Comparison of ENCODE assay signal across 8 cellular contexts in genomic region chr17:30730837-30731209, GRCh38.
DNase-seq lines count a peak whose midpoint lies in the region; ATAC-seq and TF ChIP-seq lines count a peak whose summit lies in the region.
"Not testable (repeated sequence)": the region's sequence is repeated elsewhere in the genome, so short reads cannot be mapped to it uniquely, and the experiment has no call there.

No MANE protein-coding gene starts in this region.

- peaks cover 25% of the 10 kb centered on the region for H3K4me1 ChIP-seq in KMS-11 (ENCODE audit: low read depth, poor library complexity, severe bottlenecking)
- not testable (repeated sequence) for H3K4me1 ChIP-seq in adipocyte (ENCODE audit: control insufficient read depth, insufficient read depth, low read length); neuron (ENCODE audit: insufficient read depth, low read length); subcutaneous abdominal adipose tissue (ENCODE audit: control insufficient read depth in 5 of 5, insufficient read depth in 5 of 5, low read length in 5 of 5)

- not testable (repeated sequence) for H3K36me3 ChIP-seq in KMS-11 (ENCODE audit: insufficient read depth); adipocyte (ENCODE audit: control insufficient read depth, insufficient read depth, low read length, severe bottlenecking); kidney epithelial cell (ENCODE audit: control insufficient read depth, insufficient read depth, low read length); neuron (ENCODE audit: insufficient read depth, low read length); subcutaneous abdominal adipose tissue (ENCODE audit: control insufficient read depth in 5 of 5, insufficient read depth in 5 of 5, low read length in 5 of 5)

- peak overlapping the region; percentile 89 for H3K27ac Mint-ChIP-seq in CD4-positive, alpha-beta T cell

- peaks cover 53% of the 10 kb centered on the region for H3K79me2 ChIP-seq in KMS-11 (ENCODE audit: insufficient read depth, low read depth)

- not testable (repeated sequence) for H3K27me3 ChIP-seq in CD4-positive, alpha-beta T cell (ENCODE audit: control insufficient read depth, insufficient read depth, low read length); KMS-11 (ENCODE audit: insufficient read depth, low read depth); adipocyte (replicated peaks; ENCODE audit: control insufficient read depth, insufficient read depth, low read length); kidney epithelial cell (ENCODE audit: control insufficient read depth, insufficient read depth, low read length); neuron (ENCODE audit: insufficient read depth, low read length); subcutaneous abdominal adipose tissue (ENCODE audit: control insufficient read depth in 5 of 5, insufficient read depth in 4 of 5, low read length in 5 of 5)

- intact Hi-C loops in CD4-positive, alpha-beta T cell (cut with DNase I, micrococcal nuclease), result loop anchor here in 1 of 2 experiments (5.0 kb wide), 1 partner anchor 91 kb away; the partner anchor contains the start of gene CRLF3

- peaks cover 18% of the 10 kb centered on the region for H3K36me3 Mint-ChIP-seq in CD4-positive, alpha-beta T cell (ENCODE audit: low read depth)

- not testable (repeated sequence) for H3K27me3 Mint-ChIP-seq in CD4-positive, alpha-beta T cell

- peaks cover 23% of the 10 kb centered on the region for H4K20me1 ChIP-seq in KMS-11 (ENCODE audit: insufficient read depth)

- H3K4me3 ChIP-seq in KMS-11 (IDR thresholded peaks at IDR 0.05; ENCODE audit: insufficient read depth, low read depth, low read length), result not testable (repeated sequence)
- H3K4me3 ChIP-seq in adipocyte (ENCODE audit: low read length) (peak overlapping the region; percentile 83), epithelial cell of esophagus (ENCODE audit: low read length) (peak overlapping the region; percentile 31), kidney epithelial cell (ENCODE audit: low read depth, low read length) (peak overlapping the region; percentile 34), neuron (ENCODE audit: low read length) (peak overlapping the region; percentile 61), subcutaneous abdominal adipose tissue (ENCODE audit: low read depth in 1 of 5, low read length in 5 of 5) (peak overlapping the region; percentile 28 to 75 (median 67))

- H3K27ac ChIP-seq in CD4-positive, alpha-beta T cell (ENCODE audit: low read depth, low read length); subcutaneous abdominal adipose tissue (ENCODE audit: low read depth, low read length): not testable (repeated sequence)
- H3K27ac ChIP-seq in KMS-11 (peak overlapping the region; percentile 82), VCaP (peak overlapping the region; percentile 90)

- H3K4me3 Mint-ChIP-seq in CD4-positive, alpha-beta T cell, result peak overlapping the region; percentile 96

- CTCF ChIA-PET in CD4-positive, alpha-beta T cell (lab: Charles Lee), result interaction anchor here (0.7 kb wide), 1 partner anchor 12 kb away, joined by 4 read pairs; no protein-coding TSS in a partner anchor

- not testable (repeated sequence) for ATAC-seq in CD4-positive, alpha-beta T cell (ENCODE audit: poor library complexity)

- not testable (repeated sequence) for H3K9me3 Mint-ChIP-seq in CD4-positive, alpha-beta T cell

- H3K9me3 ChIP-seq in CD4-positive, alpha-beta T cell (ENCODE audit: control insufficient read depth, low read length); adipocyte (ENCODE audit: control insufficient read depth, low read length); neuron (ENCODE audit: low read length); subcutaneous abdominal adipose tissue (ENCODE audit: control insufficient read depth in 5 of 5, low read length in 5 of 5): not testable (repeated sequence)

- peak overlapping the region; percentile 74 for H2AFZ ChIP-seq in KMS-11 (ENCODE audit: low read depth)
- peak overlapping the region; percentile 67 for H2AFZ ChIP-seq in neuron (ENCODE audit: low read depth, low read length)

- H3K4me2 ChIP-seq in KMS-11, result peak overlapping the region; percentile 71; the same call in 1 of the 2 replicates

- peak overlapping the region; percentile 88; the same call in 1 of the 2 replicates for H3K9ac ChIP-seq in KMS-11
- peak overlapping the region; percentile 79 for H3K9ac ChIP-seq in adipocyte (ENCODE audit: low read length)
- peak overlapping the region in 3 of 5 donors; percentile 51 to 66 (median 66) for H3K9ac ChIP-seq in subcutaneous abdominal adipose tissue (ENCODE audit: low read length in 5 of 5)

- POLR2A ChIA-PET in CD4-positive, alpha-beta T cell (lab: Charles Lee), result interaction anchor here (0.6 to 1.1 kb wide), 3 partner anchors 78 to 364 kb away, joined by 3 read pairs; partner anchors contain the start of gene NF1

- not testable (repeated sequence) for TF ChIP-seq CTCF in CD4-positive, alpha-beta T cell (IDR thresholded peaks at IDR 0.05); KMS-11 (conservative IDR thresholded peaks at IDR 0.05; ENCODE audit: low read depth, low read length); VCaP (conservative IDR thresholded peaks at IDR 0.05); epithelial cell of esophagus (IDR thresholded peaks at IDR 0.05; ENCODE audit: insufficient read depth, low read depth, low read length, missing control alignments); kidney epithelial cell (IDR thresholded peaks at IDR 0.05; ENCODE audit: insufficient read depth, low read length, poor library complexity, severe bottlenecking)

- peak in 1 of 10 experiments; percentile 29 for DNase-seq in CD4-positive, alpha-beta T cell
- DNase-seq in adipocyte (ENCODE audit: low read depth); epithelial cell of esophagus (ENCODE audit: low read depth); kidney epithelial cell (ENCODE audit: low read depth): not testable (repeated sequence)

- peaks cover 17% of the 10 kb centered on the region for H3K4me1 Mint-ChIP-seq in CD4-positive, alpha-beta T cell (ENCODE audit: low read depth)
